ENCODE assay signal across 27 cellular contexts in genomic region chrX:42797646-42798045, GRCh38. TPM values are rescaled to one million over a fixed set of nuclear protein-coding genes. Genes with fewer than 3 reads are reported as not detected.
A peak's percentile ranks its signal among the peaks of the same experiment; 100 is the strongest.
DNase-seq lines count a peak whose midpoint lies in the region; ATAC-seq and TF ChIP-seq lines count a peak whose summit lies in the region.
"Had no signal": no experiment of that assay in that cellular context is flagged by ENCODE, and none has a peak within 500 bp of the region (broad histone marks: within the 10 kb centered on the region; RNA-seq: fewer than 3 reads in every experiment).

No MANE protein-coding gene starts in this region.

- no peaks in the 10 kb centered on the region for H3K36me3 Mint-ChIP-seq in activated CD4-positive, alpha-beta memory T cell treated with anti-CD3 and anti-CD28 coated beads, Interleukin-2, amount 10 ng/mL, durations not matched to agents 7 days and 5 days (ENCODE audit: low read depth)
- H3K36me3 Mint-ChIP-seq: memory B cell; natural killer cell; stimulated activated effector memory CD8-positive, alpha-beta T cell treated with anti-CD3 and anti-CD28 coated beads, Interleukin-12 subunit alpha, Interleukin-12 subunit beta, amount 100 ng/mL, for 72 hours had no signal

- H3K9ac ChIP-seq in mesendoderm (ENCODE audit: low read length) = no peak overlapping the region
- no peak overlapping the region for H3K9ac ChIP-seq in SK-N-SH

- H3K79me2 ChIP-seq in mesendoderm (ENCODE audit: control insufficient read depth, insufficient read depth, low read length) = no peaks in the 10 kb centered on the region
- no peaks in the 10 kb centered on the region for H3K79me2 ChIP-seq in SK-N-SH (ENCODE audit: insufficient read depth)

- H4K20me1 ChIP-seq in SK-N-SH (ENCODE audit: insufficient read depth) = no peaks in the 10 kb centered on the region

- no peak overlapping the region for H2BK15ac ChIP-seq in mesendoderm (replicated peaks; ENCODE audit: low read depth)

- H3K27ac ChIP-seq in HEK293 (ENCODE audit: extremely low read depth, low read depth, low read length) = no peak overlapping the region
- no peak overlapping the region for H3K27ac ChIP-seq in mesendoderm (ENCODE audit: low read depth, low read length)
- no peak overlapping the region for H3K27ac ChIP-seq in SK-N-SH (ENCODE audit: low read depth in 2 of 2, low read length in 1 of 2)
- H3K27ac ChIP-seq: esophagus muscularis mucosa, pancreas, testis had no signal

- no peaks in the 10 kb centered on the region for H3K79me1 ChIP-seq in mesendoderm (ENCODE audit: low read length)

- H3K27ac Mint-ChIP-seq in activated CD4-positive, alpha-beta memory T cell treated with anti-CD3 and anti-CD28 coated beads, Interleukin-2, amount 10 ng/mL, durations not matched to agents 7 days and 5 days = no peak overlapping the region
- H3K27ac Mint-ChIP-seq: activated naive CD4-positive, alpha-beta T cell treated with anti-CD3 and anti-CD28 coated beads, Interleukin-2, amount 50 U/mL, for 72 hours; memory B cell; natural killer cell; stimulated activated effector memory CD8-positive, alpha-beta T cell treated with anti-CD3 and anti-CD28 coated beads, Interleukin-12 subunit alpha, Interleukin-12 subunit beta, amount 100 ng/mL, for 72 hours had no signal

- H3F3A ChIP-seq in SK-N-SH (replicated peaks; ENCODE audit: insufficient read depth) = no peaks in the 10 kb centered on the region

- ATAC-seq in HG03565 (IDR thresholded peaks at IDR 0.05; ENCODE audit: unreplicated experiment) = no peak
- ATAC-seq: activated naive CD4-positive, alpha-beta T cell treated with anti-CD3 and anti-CD28 coated beads, Interleukin-2, amount 50 U/mL, for 72 hours; natural killer cell; pancreas; sciatic nerve; stimulated activated effector memory CD8-positive, alpha-beta T cell treated with anti-CD3 and anti-CD28 coated beads, Interleukin-12 subunit alpha, Interleukin-12 subunit beta, amount 100 ng/mL, for 72 hours had no signal

- H3K18ac ChIP-seq in mesendoderm (ENCODE audit: low read length) = no peak overlapping the region

- H3K27me3 Mint-ChIP-seq in activated CD4-positive, alpha-beta memory T cell treated with anti-CD3 and anti-CD28 coated beads, Interleukin-2, amount 10 ng/mL, durations not matched to agents 7 days and 5 days = no peaks in the 10 kb centered on the region
- H3K27me3 Mint-ChIP-seq: CD8-positive, alpha-beta memory T cell; memory B cell had no signal

- no peak overlapping the region for H3K4me2 ChIP-seq in mesendoderm (ENCODE audit: low read length)
- no peak overlapping the region for H3K4me2 ChIP-seq in SK-N-SH

- whole genome bisulfite sequencing in mesendoderm (ENCODE audit: extremely low coverage, insufficient coverage, low lambda C conversion rate) = no CpG with 5 or more reads among the region's 7 CpGs
- WGBS in SK-N-SH (ENCODE audit: low lambda C conversion rate) = 23% methylated on average over 7 of the region's 7 CpGs

- no peak overlapping the region for H3K23ac ChIP-seq in mesendoderm (ENCODE audit: low read length)

- no peak overlapping the region for H3K56ac ChIP-seq in mesendoderm (ENCODE audit: low read length)

- H2AFZ ChIP-seq in SK-N-SH (ENCODE audit: low read depth) = no peak overlapping the region

- CTCF ChIA-PET in HEK293 (lab: Yijun Ruan, JAX) = no interaction called here
- CTCF ChIA-PET in SK-N-SH (lab: Yijun Ruan, JAX) = no interaction called here
- CTCF ChIA-PET in activated CD4-positive, alpha-beta memory T cell treated with anti-CD3 and anti-CD28 coated beads, Interleukin-2, amount 10 ng/mL, durations not matched to agents 7 days and 5 days (lab: Charles Lee) = no interaction called here

- no peak for TF ChIP-seq CTCF in HEK293 (tag by site-specific recombination; IDR thresholded peaks at IDR 0.05)
- no peak for TF ChIP-seq CTCF in SK-N-SH (IDR thresholded peaks at IDR 0.05)

- H3K27me3 ChIP-seq in mesendoderm (ENCODE audit: insufficient read depth, low read length, poor library complexity) = no peaks in the 10 kb centered on the region
- H3K27me3 ChIP-seq in SK-N-SH (ENCODE audit: insufficient read depth) = no peaks in the 10 kb centered on the region
- H3K27me3 ChIP-seq: esophagus muscularis mucosa, testis had no signal

- H3K4ac ChIP-seq in mesendoderm (ENCODE audit: low read depth, low read length) = no peak overlapping the region

- H2AK5ac ChIP-seq in mesendoderm (ENCODE audit: low read length) = no peak overlapping the region

- H3K9me2 ChIP-seq in SK-N-SH = no peaks in the 10 kb centered on the region

- H3K36me3 ChIP-seq in HEK293 (ENCODE audit: control insufficient read depth in 2 of 2, insufficient read depth in 1 of 2, low read length in 2 of 2) = no peaks in the 10 kb centered on the region
- H3K36me3 ChIP-seq in mesendoderm (ENCODE audit: control insufficient read depth, insufficient read depth, low read length) = no peaks in the 10 kb centered on the region
- H3K36me3 ChIP-seq in SK-N-SH (replicated peaks in 1 of 2; ENCODE audit: control insufficient read depth in 1 of 2, insufficient read depth in 2 of 2, low read length in 1 of 2) = no peaks in the 10 kb centered on the region
- H3K36me3 ChIP-seq: esophagus muscularis mucosa, pancreas had no signal

- no peak overlapping the region for H2BK5ac ChIP-seq in mesendoderm (ENCODE audit: low read length)

- no peak overlapping the region for H4K5ac ChIP-seq in mesendoderm (ENCODE audit: low read length)

- peaks cover 2% of the 10 kb centered on the region for H3K9me3 Mint-ChIP-seq in activated CD4-positive, alpha-beta memory T cell treated with anti-CD3 and anti-CD28 coated beads, Interleukin-2, amount 10 ng/mL, durations not matched to agents 7 days and 5 days
- H3K9me3 Mint-ChIP-seq: activated naive CD4-positive, alpha-beta T cell treated with anti-CD3 and anti-CD28 coated beads, Interleukin-2, amount 50 U/mL, for 72 hours; memory B cell; natural killer cell; stimulated activated effector memory CD8-positive, alpha-beta T cell treated with anti-CD3 and anti-CD28 coated beads, Interleukin-12 subunit alpha, Interleukin-12 subunit beta, amount 100 ng/mL, for 72 hours had no signal

- peaks cover 2% of the 10 kb centered on the region; the same call in 1 of the 2 replicates for H3K9me3 ChIP-seq in HEK293 (ENCODE audit: control insufficient read depth, insufficient read depth, low read depth, low read length)
- H3K9me3 ChIP-seq in SK-N-SH = no peaks in the 10 kb centered on the region
- H3K9me3 ChIP-seq: esophagus muscularis mucosa, pancreas, testis had no signal

- no peak for TF ChIP-seq EP300 in SK-N-SH (IDR thresholded peaks at IDR 0.05; ENCODE audit: borderline replicate concordance in 1 of 2, low read depth in 1 of 2, low read length in 1 of 2)

- no peak overlapping the region for H2BK120ac ChIP-seq in mesendoderm (ENCODE audit: low read depth, low read length)

- no peak overlapping the region for H4K8ac ChIP-seq in mesendoderm (ENCODE audit: low read depth, low read length)

- POLR2A ChIA-PET in HEK293 (lab: Yijun Ruan, JAX) (no interaction called here), SK-N-SH (lab: Yijun Ruan, JAX) (no interaction called here)
- POLR2A ChIA-PET in activated CD4-positive, alpha-beta memory T cell treated with anti-CD3 and anti-CD28 coated beads, Interleukin-2, amount 10 ng/mL, durations not matched to agents 7 days and 5 days (lab: Charles Lee) = no interaction called here

- H3K4me1 Mint-ChIP-seq in activated CD4-positive, alpha-beta memory T cell treated with anti-CD3 and anti-CD28 coated beads, Interleukin-2, amount 10 ng/mL, durations not matched to agents 7 days and 5 days = no peaks in the 10 kb centered on the region
- H3K4me1 Mint-ChIP-seq: CD8-positive, alpha-beta memory T cell; natural killer cell; stimulated activated effector memory CD8-positive, alpha-beta T cell treated with anti-CD3 and anti-CD28 coated beads, Interleukin-12 subunit alpha, Interleukin-12 subunit beta, amount 100 ng/mL, for 72 hours had no signal

- no peaks in the 10 kb centered on the region for H3K4me1 ChIP-seq in HEK293 (ENCODE audit: control insufficient read depth, insufficient read depth, low read length)
- H3K4me1 ChIP-seq in mesendoderm (ENCODE audit: control insufficient read depth, low read depth, low read length) = no peaks in the 10 kb centered on the region
- no peaks in the 10 kb centered on the region for H3K4me1 ChIP-seq in SK-N-SH (ENCODE audit: control insufficient read depth in 1 of 2, insufficient read depth in 2 of 2, low read depth in 1 of 2, low read length in 1 of 2)
- H3K4me1 ChIP-seq: esophagus muscularis mucosa, pancreas, testis had no signal

- peak; percentile 57 for DNase-seq in AG20443 (ENCODE audit: low spot score)
- peak; percentile 25 for DNase-seq in SW480 (ENCODE audit: low spot score)
- peak; percentile 10 for DNase-seq in mesendoderm
- DNase-seq in SK-N-SH = no peak
- DNase-seq in NCI-H2029 (lab: John Stamatoyannopoulos, UW) = no peak
- DNase-seq in activated CD4-positive, alpha-beta memory T cell treated with anti-CD3 and anti-CD28 coated beads, Interleukin-2, amount 10 ng/mL, durations not matched to agents 7 days and 5 days = no peak
- DNase-seq: activated CD4-positive, CD25-positive, alpha-beta regulatory T cell; CD8-positive, alpha-beta memory T cell; natural killer cell; NCI-H1092 treated with DMSO at 0.1 percent for 48 hours; NCI-H2081; NCI-H510A treated with DMSO at 0.1 percent for 48 hours; pancreas; testis had no signal

- no peak overlapping the region for H3K4me3 ChIP-seq in HEK293 (ENCODE audit: low read depth, low read length)
- no peak overlapping the region for H3K4me3 ChIP-seq in mesendoderm (ENCODE audit: low read length)
- H3K4me3 ChIP-seq in SK-N-SH (ENCODE audit: low read depth in 2 of 2, low read length in 1 of 2) = no peak overlapping the region
- H3K4me3 ChIP-seq: esophagus muscularis mucosa, pancreas, testis had no signal

- no peak for TF ChIP-seq RAD21 in SK-N-SH (IDR thresholded peaks at IDR 0.05; ENCODE audit: low read length)

- H3K4me3 Mint-ChIP-seq in activated CD4-positive, alpha-beta memory T cell treated with anti-CD3 and anti-CD28 coated beads, Interleukin-2, amount 10 ng/mL, durations not matched to agents 7 days and 5 days = no peak overlapping the region
- H3K4me3 Mint-ChIP-seq: CD8-positive, alpha-beta memory T cell; memory B cell; natural killer cell; stimulated activated effector memory CD8-positive, alpha-beta T cell treated with anti-CD3 and anti-CD28 coated beads, Interleukin-12 subunit alpha, Interleukin-12 subunit beta, amount 100 ng/mL, for 72 hours had no signal

TF ChIP-seq in HEK293, 187 proteins besides CTCF, POLR2A, EP300 and RAD21 (continues in another document):
- TF ChIP-seq ZNF654 (tag by site-specific recombination; IDR thresholded peaks at IDR 0.05; ENCODE audit: low read depth) (no peak), MEIS1 (CRISPR knock-in tag; IDR thresholded peaks at IDR 0.05; ENCODE audit: borderline replicate concordance) (peak; percentile 86)

TF ChIP-seq in SK-N-SH, 30 proteins besides CTCF, POLR2A, EP300 and RAD21:
- TF ChIP-seq EZH2phosphoT487 (IDR thresholded peaks at IDR 0.05; ENCODE audit: borderline replicate concordance, low read depth) = no peak

RNA-seq across cellular contexts. Expression of gene PPP1R2C, which starts 19.7 kb away (rescaled TPM):
- not detected for polyA plus RNA-seq in mesendoderm (2013, experiment 1 of 2)
- not detected for polyA plus RNA-seq in mesendoderm (2013, experiment 2 of 2)
- polyA plus RNA-seq in SK-N-SH (2012; rRNA removed) = not detected in 2 replicates
- not detected in 2 replicates for polyA plus RNA-seq in SK-N-SH (2012; cell fraction: cytosol; rRNA removed)
- not detected in 2 replicates for polyA plus RNA-seq in SK-N-SH (2012; cell fraction: nucleus; rRNA removed)
- total RNA-seq in activated CD4-positive, alpha-beta memory T cell treated with anti-CD3 and anti-CD28 coated beads, Interleukin-2, amount 10 ng/mL, durations not matched to agents 7 days and 5 days = not detected
- total RNA-seq: activated CD8-positive, alpha-beta memory T cell treated with anti-CD3 and anti-CD28 coated beads for 36 hours; activated naive CD4-positive, alpha-beta T cell treated with anti-CD3 and anti-CD28 coated beads, Interleukin-2, amount 50 U/mL, for 72 hours; CD8-positive, alpha-beta memory T cell; cerebellum; Daoy; esophagus muscularis mucosa; glomerular endothelial cell; HT1080; pancreas; RPMI7951; sciatic nerve had no signal
- polyA plus RNA-seq: pancreas had no signal

Comparison
In these comparisons a context has a peak if more than half of its experiments do, and no peak if none do; other contexts are left out.
1. DNase-seq: peak in AG20443 (single experiment), SW480 (single experiment) and mesendoderm (single experiment); none in SK-N-SH (single experiment), NCI-H2029 (single experiment) and activated CD4-positive, alpha-beta memory T cell treated with anti-CD3 and anti-CD28 coated beads, Interleukin-2, amount 10 ng/mL, durations not matched to agents 7 days and 5 days (single experiment).